Comparison of ENCODE assay signal across 15 cellular contexts in genomic region chr1:160875593-160875992, GRCh38. TPM values are rescaled to one million over a fixed set of nuclear protein-coding genes. Genes with fewer than 3 reads are reported as not detected.
"Had no signal": no experiment of that assay in that cellular context is flagged by ENCODE, and none has a peak within 500 bp of the region (broad histone marks: within the 10 kb centered on the region; RNA-seq: fewer than 3 reads in every experiment).

No MANE protein-coding gene starts in this region.

RNA-seq across cellular contexts. Expression of gene ITLN1, which starts 9.4 kb away (rescaled TPM):
- total RNA-seq: activated CD8-positive, alpha-beta memory T cell treated with anti-CD3 and anti-CD28 coated beads for 36 hours; activated CD8-positive, alpha-beta memory T cell treated with anti-CD3 and anti-CD28 coated beads, Interleukin-2, amount 10 ng/mL, durations not matched to agents 7 days and 5 days; activated CD8-positive, alpha-beta T cell treated with anti-CD3 and anti-CD28 coated beads, Interleukin-2, amount 10 ng/mL, durations not matched to agents 7 days and 5 days; activated naive CD4-positive, alpha-beta T cell treated with anti-CD3 and anti-CD28 coated beads for 36 hours; activated naive CD8-positive, alpha-beta T cell treated with anti-CD3 and anti-CD28 coated beads for 36 hours; activated T-helper 1 cell treated with anti-CD3 and anti-CD28 coated beads, Interleukin-12 subunit alpha, Interleukin-12 subunit beta, Interleukin-2, Interleukin-4 antibody, amounts not matched to agents 30 ng/mL and 10 ng/mL and 1 ng/mL, durations not matched to agents 14 hours and 24 hours and 36 hours; activated T-helper 2 cell treated with anti-CD3 and anti-CD28 coated beads, Interferon-gamma antibody, Interleukin-2, Interleukin-4, amounts not matched to agents 10 μg/mL and 5 μg/mL and 100 μg/mL, durations not matched to agents 14 hours and 24 hours and 36 hours; chondrocyte; dermis blood vessel endothelial cell; endothelial cell of umbilical vein; esophagus squamous epithelium; fibroblast of lung; fibroblast of villous mesenchyme; glomerular endothelial cell; WTC11 had no signal
- polyA plus RNA-seq: fibroblast of lung had no signal

RNA-seq across cellular contexts. Expression of gene CD244, which starts 12.9 kb away (rescaled TPM):
- total RNA-seq: chondrocyte, dermis blood vessel endothelial cell, endothelial cell of umbilical vein, fibroblast of lung, fibroblast of villous mesenchyme, glomerular endothelial cell, WTC11 had no signal
- polyA plus RNA-seq: endothelial cell of umbilical vein, fibroblast of lung had no signal
